Comparison of ENCODE assay signal across 20 cellular contexts in the genomic region with DNA sequence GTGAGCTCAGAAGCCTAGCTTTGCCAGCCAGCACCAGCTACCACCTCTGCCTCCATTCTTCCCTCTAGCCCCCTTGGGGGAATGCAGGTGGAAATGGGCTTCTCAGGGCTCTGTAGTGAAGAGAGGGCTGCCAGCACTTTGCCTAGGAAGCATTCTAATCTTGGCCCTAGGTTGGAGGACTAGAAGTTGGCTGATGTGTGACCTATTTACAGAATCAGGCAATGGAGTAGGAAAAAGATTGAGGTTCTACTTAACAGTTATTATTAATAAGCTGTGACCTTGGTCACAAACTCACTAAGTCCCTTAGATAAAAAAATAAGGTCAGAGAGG. TPM values are rescaled to one million over a fixed set of nuclear protein-coding genes. Genes with fewer than 3 reads are reported as not detected.
DNase-seq lines count a peak whose midpoint lies in the region; ATAC-seq and TF ChIP-seq lines count a peak whose summit lies in the region.
"Had no signal": no experiment of that assay in that cellular context is flagged by ENCODE, and none has a peak within 500 bp of the region (broad histone marks: within the 10 kb centered on the region; RNA-seq: fewer than 3 reads in every experiment).

No MANE protein-coding gene starts in this region.

- DNase-seq in left ventricle myocardium inferior (no peak), left cardiac atrium (no peak), RWPE1 (ENCODE audit: low spot score) (no peak), RWPE2 (ENCODE audit: low spot score) (no peak), osteoblast (ENCODE audit: insufficient read length, low spot score, missing footprints) (peak; percentile 52)
- no peak for DNase-seq in activated naive CD8-positive, alpha-beta T cell treated with anti-CD3 and anti-CD28 coated beads for 36 hours
- DNase-seq: C1 segment of cervical spinal cord; Calu3; CD4-positive, alpha-beta memory T cell; COR-L47; DMS53; DMS79 treated with DMSO at 0.1 percent for 48 hours; GF-D8; GOT3; HFFc6 had no signal

- POLR2A ChIA-PET in RWPE1 (lab: Yijun Ruan, JAX; ENCODE audit: low non-redundant PET) = no interaction called here

- H3K9me3 ChIP-seq in left ventricle myocardium inferior (replicated peaks) = peaks cover 7% of the 10 kb centered on the region
- H3K9me3 ChIP-seq in RWPE2 (ENCODE audit: severe bottlenecking) = no peaks in the 10 kb centered on the region
- no peaks in the 10 kb centered on the region for H3K9me3 ChIP-seq in osteoblast (ENCODE audit: low read depth, low read length)
- H3K9me3 ChIP-seq: HAP-1 had no signal

- peaks cover 2% of the 10 kb centered on the region for H3K4me1 Mint-ChIP-seq in activated naive CD8-positive, alpha-beta T cell treated with anti-CD3 and anti-CD28 coated beads for 36 hours
- H3K4me1 Mint-ChIP-seq: CD4-positive, alpha-beta memory T cell had no signal

- intact Hi-C loops in left ventricle myocardium inferior (cut with micrococcal nuclease) (no loop called here), left cardiac atrium (cut with DNase I) (no loop called here)

- H3K9me3 Mint-ChIP-seq in activated naive CD8-positive, alpha-beta T cell treated with anti-CD3 and anti-CD28 coated beads for 36 hours = no peaks in the 10 kb centered on the region
- H3K9me3 Mint-ChIP-seq: HFFc6 had no signal

- no peak overlapping the region for H3K4me3 Mint-ChIP-seq in activated naive CD8-positive, alpha-beta T cell treated with anti-CD3 and anti-CD28 coated beads for 36 hours
- H3K4me3 Mint-ChIP-seq: CD4-positive, alpha-beta memory T cell; HFFc6 had no signal

- no peak overlapping the region for H2AFZ ChIP-seq in osteoblast (ENCODE audit: low read length)

- H3K4me1 ChIP-seq in left ventricle myocardium inferior = peaks cover 8% of the 10 kb centered on the region
- H3K4me1 ChIP-seq in RWPE2 (ENCODE audit: insufficient read depth, poor library complexity, severe bottlenecking) = no peaks in the 10 kb centered on the region
- no peaks in the 10 kb centered on the region for H3K4me1 ChIP-seq in osteoblast (ENCODE audit: insufficient read depth, low read length)
- H3K4me1 ChIP-seq: HAP-1 had no signal

- H3K27ac ChIP-seq in left ventricle myocardium inferior (replicated peaks) (peak overlapping the region; percentile 3), RWPE1 (peak overlapping the region; percentile 40; the same call in 1 of the 2 replicates), RWPE2 (ENCODE audit: poor library complexity, severe bottlenecking) (no peak overlapping the region), osteoblast (ENCODE audit: low read depth, low read length) (no peak overlapping the region)

- CTCF ChIA-PET in RWPE1 (lab: Yijun Ruan, JAX) = no interaction called here

- H3K27me3 ChIP-seq in left ventricle myocardium inferior (ENCODE audit: low read depth) = no peaks in the 10 kb centered on the region
- H3K27me3 ChIP-seq in RWPE2 (ENCODE audit: insufficient read depth, poor library complexity, severe bottlenecking) = no peaks in the 10 kb centered on the region
- no peaks in the 10 kb centered on the region for H3K27me3 ChIP-seq in osteoblast (ENCODE audit: insufficient read depth, low read length)

- H3K27me3 Mint-ChIP-seq in activated naive CD8-positive, alpha-beta T cell treated with anti-CD3 and anti-CD28 coated beads for 36 hours = no peaks in the 10 kb centered on the region
- H3K27me3 Mint-ChIP-seq: CD4-positive, alpha-beta memory T cell had no signal

- TF ChIP-seq CTCF in left ventricle myocardium inferior (IDR thresholded peaks at IDR 0.05; ENCODE audit: borderline replicate concordance) = no peak
- TF ChIP-seq CTCF in RWPE1 (conservative IDR thresholded peaks at IDR 0.05; ENCODE audit: low read depth) = no peak
- TF ChIP-seq CTCF in RWPE2 (IDR thresholded peaks at IDR 0.05; ENCODE audit: poor library complexity, severe bottlenecking) = no peak
- no peak for TF ChIP-seq CTCF in osteoblast (IDR thresholded peaks at IDR 0.05; ENCODE audit: extremely low read depth, low read depth, low read length)

- H3K36me3 ChIP-seq in left ventricle myocardium inferior = peaks cover 48% of the 10 kb centered on the region
- H3K36me3 ChIP-seq in RWPE2 (ENCODE audit: low read depth) = peaks cover 40% of the 10 kb centered on the region
- peaks cover 39% of the 10 kb centered on the region for H3K36me3 ChIP-seq in osteoblast (ENCODE audit: insufficient read depth, low read length)

- H3K4me2 ChIP-seq in osteoblast (ENCODE audit: insufficient read depth, low read length) = no peak overlapping the region

- no peak overlapping the region for H3K4me3 ChIP-seq in left ventricle myocardium inferior
- no peak overlapping the region for H3K4me3 ChIP-seq in RWPE2 (ENCODE audit: severe bottlenecking)
- no peak overlapping the region for H3K4me3 ChIP-seq in osteoblast (ENCODE audit: insufficient read depth, low read length)
- H3K4me3 ChIP-seq: HAP-1 had no signal

- ATAC-seq in left cardiac atrium = no peak
- 0 out of 3 replicates have a peak, but pooled peaks have one; percentile 13 for ATAC-seq in RWPE2 (ENCODE audit: low read depth)

- no peaks in the 10 kb centered on the region for H4K20me1 ChIP-seq in osteoblast (ENCODE audit: insufficient read depth, low read length)

- no peaks in the 10 kb centered on the region for H3K79me2 ChIP-seq in osteoblast (ENCODE audit: insufficient read depth, low read length)

- H3K36me3 Mint-ChIP-seq in activated naive CD8-positive, alpha-beta T cell treated with anti-CD3 and anti-CD28 coated beads for 36 hours = peaks cover 18% of the 10 kb centered on the region

- no peak overlapping the region for H3K27ac Mint-ChIP-seq in activated naive CD8-positive, alpha-beta T cell treated with anti-CD3 and anti-CD28 coated beads for 36 hours
- H3K27ac Mint-ChIP-seq: HFFc6 had no signal

RNA-seq across cellular contexts. Expression of a gene that starts 19.9 kb away (rescaled TPM):
- total RNA-seq in left ventricle myocardium inferior (38.7 TPM), left cardiac atrium (10 to 100 TPM; 33.5 to 45.3 TPM), osteoblast (51.4 and 52.7 TPM in 2 replicates)
- 10 to 100 TPM; 80.5 to 85.1 TPM for total RNA-seq in activated naive CD8-positive, alpha-beta T cell treated with anti-CD3 and anti-CD28 coated beads for 36 hours

RNA-seq across cellular contexts. Expression of a gene that starts 20.2 kb away (rescaled TPM):
- total RNA-seq in left ventricle myocardium inferior (6.7 TPM), left cardiac atrium (1 to 10 TPM; 6.5 to 7.8 TPM), osteoblast (9.1 and 12.3 TPM in 2 replicates)
- 10 to 100 TPM; 26.7 to 31.1 TPM for total RNA-seq in activated naive CD8-positive, alpha-beta T cell treated with anti-CD3 and anti-CD28 coated beads for 36 hours

RNA-seq across cellular contexts. Expression of a gene that starts 50.6 kb away (rescaled TPM):
- total RNA-seq in left ventricle myocardium inferior (67.8 TPM), left cardiac atrium (10 to 100 TPM in 1 of 2 donors, 1 to 10 TPM in 1; 9.2 to 18.1 TPM), osteoblast (not detected in 2 replicates)
- not detected for total RNA-seq in activated naive CD8-positive, alpha-beta T cell treated with anti-CD3 and anti-CD28 coated beads for 36 hours
- total RNA-seq: A172; A673; Calu3; CD4-positive, alpha-beta memory T cell; Daoy; G401; HFFc6 had no signal

RNA-seq across cellular contexts. Expression of a gene that starts 58.4 kb away (rescaled TPM):
- total RNA-seq in left ventricle myocardium inferior (0.05 TPM), left cardiac atrium (under 1 TPM; 0.32 to 0.42 TPM), osteoblast (under 0.01 and 0.59 TPM in 2 replicates)
- total RNA-seq in activated naive CD8-positive, alpha-beta T cell treated with anti-CD3 and anti-CD28 coated beads for 36 hours = 1 to 10 TPM; 1.1 to 1.5 TPM

RNA-seq across cellular contexts. Expression of a gene that starts 59.3 kb away (rescaled TPM):
- 1.6 TPM for total RNA-seq in left ventricle myocardium inferior
- 100 to 1,000 TPM; 192 to 348 TPM for total RNA-seq in left cardiac atrium
- total RNA-seq in osteoblast = not detected in 2 replicates
- total RNA-seq in activated naive CD8-positive, alpha-beta T cell treated with anti-CD3 and anti-CD28 coated beads for 36 hours = not detected
- total RNA-seq: A172; A673; Calu3; CD4-positive, alpha-beta memory T cell; Daoy; G401; HFFc6 had no signal

Comparison
In these comparisons a context has a peak if more than half of its experiments do, and no peak if none do; other contexts are left out.
1. H3K27ac ChIP-seq: peak in left ventricle myocardium inferior (single experiment) and RWPE1 (single experiment); none in RWPE2 (single experiment) and osteoblast (single experiment).
2. RNA of a gene that starts 50.6 kb away (total RNA-seq): 67.8 TPM in left ventricle myocardium inferior (single experiment) and 9.2 to 18.1 TPM in left cardiac atrium; not detected in osteoblast and not detected in activated naive CD8-positive, alpha-beta T cell treated with anti-CD3 and anti-CD28 coated beads for 36 hours; every median in the first group is over 10 times any median in the second.